Comparison of ENCODE assay signal across 17 cellular contexts in the genomic region with DNA sequence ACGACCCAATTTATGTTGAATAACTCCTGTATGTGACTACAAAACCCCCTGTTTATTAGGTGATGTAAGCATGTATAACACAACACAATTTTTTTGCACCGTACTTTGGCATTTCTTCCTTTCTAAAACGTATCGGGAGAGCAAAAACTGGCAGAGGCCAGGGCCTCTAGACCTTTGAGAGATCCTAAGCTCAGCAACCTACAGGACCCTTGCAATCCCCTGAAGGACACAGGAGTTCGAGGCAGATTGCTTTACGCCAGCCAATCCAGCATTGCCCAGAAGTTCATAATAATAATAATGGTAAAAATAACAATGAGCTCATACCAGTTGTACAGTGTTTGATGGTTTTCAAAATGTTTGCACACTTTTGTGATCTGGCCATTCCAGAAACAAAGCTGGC. TPM values are rescaled to one million over a fixed set of nuclear protein-coding genes. Genes with fewer than 3 reads are reported as not detected.
DNase-seq lines count a peak whose midpoint lies in the region; ATAC-seq and TF ChIP-seq lines count a peak whose summit lies in the region.
"Had no signal": no experiment of that assay in that cellular context is flagged by ENCODE, and none has a peak within 500 bp of the region (broad histone marks: within the 10 kb centered on the region; RNA-seq: fewer than 3 reads in every experiment).

No MANE protein-coding gene starts in this region.

- TF ChIP-seq CTCF in GM13977 (IDR thresholded peaks at IDR 0.05; ENCODE audit: extremely low read depth, insufficient read depth, missing control alignments) = no peak
- no peak for TF ChIP-seq CTCF in osteoblast (IDR thresholded peaks at IDR 0.05; ENCODE audit: extremely low read depth, low read depth, low read length)

- H3K4me1 ChIP-seq in osteoblast (ENCODE audit: insufficient read depth, low read length) = no peaks in the 10 kb centered on the region
- H3K4me1 ChIP-seq: SJSA1 had no signal

- H3K27me3 Mint-ChIP-seq in activated T-cell treated with anti-CD3 and anti-CD28 coated beads, Interleukin-2, amount 50 U/mL, for 72 hours (ENCODE audit: low read depth) = peaks cover 91% of the 10 kb centered on the region
- peaks cover 92% of the 10 kb centered on the region for H3K27me3 Mint-ChIP-seq in T-helper 17 cell

- in situ Hi-C loops in GM13977 (cut with MboI; ENCODE audit: low pct_unique_long_range_greater_than_20kb, low sequenced_read_pairs, unreplicated experiment) = no loop called here

- no peak overlapping the region for H3K4me2 ChIP-seq in osteoblast (ENCODE audit: insufficient read depth, low read length)
- H3K4me2 ChIP-seq: BLaER1, KMS-11 had no signal

- no peak overlapping the region for H3K4me3 ChIP-seq in osteoblast (ENCODE audit: insufficient read depth, low read length)
- H3K4me3 ChIP-seq: SJSA1 had no signal

- peaks cover 10% of the 10 kb centered on the region for H3K9me3 ChIP-seq in T-helper 17 cell (ENCODE audit: control insufficient read depth, low read length, poor library complexity, severe bottlenecking)
- no peaks in the 10 kb centered on the region for H3K9me3 ChIP-seq in osteoblast (ENCODE audit: low read depth, low read length)
- H3K9me3 ChIP-seq: SJSA1 had no signal

- peak overlapping the region; percentile 80 for H3K27ac Mint-ChIP-seq in activated T-cell treated with anti-CD3 and anti-CD28 coated beads, Interleukin-2, amount 50 U/mL, for 72 hours
- peak overlapping the region; percentile 14 for H3K27ac Mint-ChIP-seq in T-helper 17 cell

- no peaks in the 10 kb centered on the region for H3K79me2 ChIP-seq in osteoblast (ENCODE audit: insufficient read depth, low read length)

- no peak overlapping the region for H3K27ac ChIP-seq in osteoblast (ENCODE audit: low read depth, low read length)
- H3K27ac ChIP-seq: BLaER1, HL-60, KMS-11, SJSA1 had no signal

- no peak for ATAC-seq in activated T-cell treated with anti-CD3 and anti-CD28 coated beads, Interleukin-2, amount 50 U/mL, for 72 hours (replicated peaks in 1 of 2)
- ATAC-seq in T-helper 17 cell (no peak), GM21360 (IDR thresholded peaks at IDR 0.05; ENCODE audit: unreplicated experiment) (no peak)
- ATAC-seq: PC-3 had no signal

- H3K4me1 Mint-ChIP-seq in activated T-cell treated with anti-CD3 and anti-CD28 coated beads, Interleukin-2, amount 50 U/mL, for 72 hours (ENCODE audit: low read depth) = peaks cover 51% of the 10 kb centered on the region
- H3K4me1 Mint-ChIP-seq in T-helper 17 cell = peaks cover 7% of the 10 kb centered on the region

- no peak overlapping the region for H3K4me3 Mint-ChIP-seq in activated T-cell treated with anti-CD3 and anti-CD28 coated beads, Interleukin-2, amount 50 U/mL, for 72 hours
- no peak overlapping the region for H3K4me3 Mint-ChIP-seq in T-helper 17 cell

- H2AFZ ChIP-seq in osteoblast (ENCODE audit: low read length) = no peak overlapping the region

- peaks cover 2 to 3% of the 10 kb centered on the region in 2 donors for H3K9me3 Mint-ChIP-seq in activated T-cell treated with anti-CD3 and anti-CD28 coated beads, Interleukin-2, amount 50 U/mL, for 72 hours

- H3K36me3 ChIP-seq in osteoblast (ENCODE audit: insufficient read depth, low read length) = no peaks in the 10 kb centered on the region
- H3K36me3 ChIP-seq: BLaER1, SJSA1 had no signal

- H4K20me1 ChIP-seq in osteoblast (ENCODE audit: insufficient read depth, low read length) = no peaks in the 10 kb centered on the region

- DNase-seq in activated T-cell treated with anti-CD3 and anti-CD28 coated beads, Interleukin-2, amount 50 U/mL, for 72 hours = no peak
- no peak for DNase-seq in activated T-cell treated with anti-CD3 and anti-CD28 coated beads, Interleukin-2, amount 50 U/mL, for 1 hour
- DNase-seq in GM13977 (ENCODE audit: low spot score) (peak; percentile 15), T-helper 17 cell (no peak), osteoblast (ENCODE audit: insufficient read length, low spot score, missing footprints) (peak; percentile 88), NCI-H69 (lab: John Stamatoyannopoulos, UW) (no peak), NCI-H1105 treated with DMSO at 0.1 percent for 48 hours (lab: John Stamatoyannopoulos, UW) (no peak)
- DNase-seq: DMS 273 treated with DMSO at 0.1 percent for 48 hours, EL, NCI-H1092 treated with DMSO at 0.1 percent for 48 hours, NCI-H1694 treated with DMSO at 0.1 percent for 48 hours, PC-3 had no signal

- peaks cover 7 to 9% of the 10 kb centered on the region in 2 donors for H3K36me3 Mint-ChIP-seq in activated T-cell treated with anti-CD3 and anti-CD28 coated beads, Interleukin-2, amount 50 U/mL, for 72 hours (ENCODE audit: insufficient read depth in 2 of 2)
- peaks cover 4% of the 10 kb centered on the region for H3K36me3 Mint-ChIP-seq in T-helper 17 cell (ENCODE audit: low read depth)

- peaks cover 29% of the 10 kb centered on the region for H3K27me3 ChIP-seq in osteoblast (ENCODE audit: insufficient read depth, low read length)
- H3K27me3 ChIP-seq: SJSA1 had no signal

RNA-seq across cellular contexts. Expression of a gene that starts 7.7 kb away (rescaled TPM):
- not detected for total RNA-seq in activated T-cell treated with anti-CD3 and anti-CD28 coated beads, Interleukin-2, amount 50 U/mL, for 72 hours
- total RNA-seq in T-helper 17 cell (not detected), osteoblast (0.72 and 1.2 TPM in 2 replicates)

RNA-seq across cellular contexts. Expression of a gene that starts 52.5 kb away (rescaled TPM):
- 10 to 100 TPM; 15.6 to 16.8 TPM for total RNA-seq in activated T-cell treated with anti-CD3 and anti-CD28 coated beads, Interleukin-2, amount 50 U/mL, for 72 hours
- total RNA-seq in T-helper 17 cell (1 to 10 TPM; 8.4 to 8.9 TPM), osteoblast (12.3 and 13.3 TPM in 2 replicates)

Comparison
In these comparisons a context has a peak if more than half of its experiments do, and no peak if none do; other contexts are left out.
1. DNase-seq: peak in GM13977 (single experiment) and osteoblast (single experiment); none in activated T-cell treated with anti-CD3 and anti-CD28 coated beads, Interleukin-2, amount 50 U/mL, for 72 hours (0 of 2), activated T-cell treated with anti-CD3 and anti-CD28 coated beads, Interleukin-2, amount 50 U/mL, for 1 hour (single experiment), T-helper 17 cell (0 of 3), NCI-H69 (single experiment) and NCI-H1105 treated with DMSO at 0.1 percent for 48 hours (single experiment).